Comparison of ENCODE assay signal across 35 cellular contexts in the genomic region with DNA sequence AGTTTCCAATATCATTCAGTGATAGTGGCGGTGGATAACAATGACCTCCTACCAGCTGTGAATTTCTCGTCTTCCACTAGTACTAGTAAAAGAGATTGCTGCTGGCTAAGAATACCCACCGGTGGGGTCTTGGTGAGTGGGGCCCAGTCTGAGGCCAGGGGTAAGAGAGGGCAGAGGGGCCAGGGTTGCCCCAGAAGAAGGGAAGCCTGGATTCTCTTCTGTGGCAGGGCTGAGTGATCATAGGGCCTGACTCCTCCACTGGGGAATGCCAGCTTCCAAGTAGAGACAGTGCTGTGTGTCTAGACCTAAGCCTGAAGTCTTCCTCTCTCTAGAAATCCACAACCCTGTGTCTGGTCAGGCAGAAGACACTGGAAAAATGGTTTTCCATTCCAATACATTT. TPM values are rescaled to one million over a fixed set of nuclear protein-coding genes. Genes with fewer than 3 reads are reported as not detected.
"Had no signal": no experiment of that assay in that cellular context is flagged by ENCODE, and none has a peak within 500 bp of the region (broad histone marks: within the 10 kb centered on the region; RNA-seq: fewer than 3 reads in every experiment).

No MANE protein-coding gene starts in this region.

- H3K4me1 ChIP-seq: adrenal gland, body of pancreas, breast epithelium had no signal

- ATAC-seq: activated CD8-positive, alpha-beta T cell treated with anti-CD3 and anti-CD28 coated beads for 36 hours; activated naive CD4-positive, alpha-beta T cell treated with anti-CD3 and anti-CD28 coated beads, Interleukin-2, amount 50 U/mL, for 72 hours; activated T-cell treated with anti-CD3 and anti-CD28 coated beads, Interleukin-2, amount 50 U/mL, for 4 hours; activated T-cell treated with anti-CD3 and anti-CD28 coated beads, Interleukin-2, amount 50 U/mL, for 72 hours; activated T-helper 17 cell treated with anti-CD3 and anti-CD28 coated beads, Interleukin-2, amount 50 U/mL, for 72 hours; body of pancreas had no signal

- H3K4me3 ChIP-seq: adrenal gland, body of pancreas, breast epithelium had no signal

- H3K9me3 ChIP-seq: adrenal gland, body of pancreas, breast epithelium had no signal

- H3K27ac ChIP-seq: adrenal gland, body of pancreas, brain microvascular endothelial cell, breast epithelium, VCaP had no signal

- H3K36me3 ChIP-seq: adrenal gland, brain microvascular endothelial cell, breast epithelium had no signal

- DNase-seq: activated B cell treated with CpG ODN at 0.5 μM for 24 hours; activated CD4-positive, alpha-beta memory T cell treated with anti-CD3 and anti-CD28 coated beads for 36 hours; activated CD4-positive, alpha-beta T cell treated with anti-CD3 and anti-CD28 coated beads for 4 hours; activated CD4-positive, alpha-beta T cell treated with anti-CD3 and anti-CD28 coated beads, Interleukin-2, amount 10 ng/mL, durations not matched to agents 24 days and 14 days; activated CD4-positive, alpha-beta T cell treated with anti-CD3 and anti-CD28 coated beads, Interleukin-2, amount 50 U/mL, for 1 hour; activated CD4-positive, alpha-beta T cell treated with anti-CD3 and anti-CD28 coated beads, Interleukin-2, amount 50 U/mL, for 4 hours; activated CD4-positive, CD25-positive, alpha-beta regulatory T cell treated with anti-CD3 and anti-CD28 coated beads, Interleukin-2, amount 50 U/mL, for 72 hours; activated CD8-positive, alpha-beta memory T cell treated with anti-CD3 and anti-CD28 coated beads, Interleukin-2, amount 50 U/mL, for 4 hours; activated CD8-positive, alpha-beta T cell treated with anti-CD3 and anti-CD28 coated beads for 36 hours; activated effector memory CD4-positive, alpha-beta T cell treated with anti-CD3 and anti-CD28 coated beads, Interleukin-2, amount 50 U/mL, for 16 hours; activated gamma-delta T cell treated with Interleukin-2 at 50 U/mL for 16 hours; activated naive CD4-positive, alpha-beta T cell; activated naive CD4-positive, alpha-beta T cell treated with anti-CD3 and anti-CD28 coated beads for 36 hours; activated naive CD4-positive, alpha-beta T cell treated with anti-CD3 and anti-CD28 coated beads, Interleukin-2, amount 50 U/mL, for 16 hours; activated naive CD8-positive, alpha-beta T cell treated with anti-CD3 and anti-CD28 coated beads for 36 hours; activated T-cell treated with anti-CD3 and anti-CD28 coated beads for 4 hours; activated T-cell treated with anti-CD3 and anti-CD28 coated beads, Interleukin-2, amount 50 U/mL, for 1 hour; activated T-cell treated with anti-CD3 and anti-CD28 coated beads, Interleukin-2, amount 50 U/mL, for 4 hours; activated T-cell treated with anti-CD3 and anti-CD28 coated beads, Interleukin-2, amount 50 U/mL, for 72 hours; adrenal gland; amniotic stem cell; aorta; body of pancreas; brain microvascular endothelial cell; central memory CD4-positive, alpha-beta T cell; T-helper 1 cell; T-helper 2 cell; T-helper 9 cell had no signal

- H3K27me3 ChIP-seq: adrenal gland, body of pancreas, brain microvascular endothelial cell, breast epithelium had no signal

RNA-seq across cellular contexts. Expression of gene ZDHHC22, which starts 34.3 kb away (rescaled TPM):
- total RNA-seq: activated B cell treated with CpG ODN at 0.5 μM for 24 hours; activated CD4-positive, alpha-beta memory T cell treated with anti-CD3 and anti-CD28 coated beads for 36 hours; activated CD4-positive, alpha-beta T cell treated with anti-CD3 and anti-CD28 coated beads, Interleukin-2, amount 10 ng/mL, durations not matched to agents 24 days and 14 days; activated CD8-positive, alpha-beta memory T cell treated with anti-CD3 and anti-CD28 coated beads for 36 hours; activated CD8-positive, alpha-beta T cell treated with anti-CD3 and anti-CD28 coated beads for 36 hours; activated naive CD4-positive, alpha-beta T cell treated with anti-CD3 and anti-CD28 coated beads for 36 hours; activated naive CD4-positive, alpha-beta T cell treated with anti-CD3 and anti-CD28 coated beads, Interleukin-2, amount 50 U/mL, for 72 hours; activated naive CD8-positive, alpha-beta T cell treated with anti-CD3 and anti-CD28 coated beads for 36 hours; activated T-cell treated with anti-CD3 and anti-CD28 coated beads, Interleukin-2, amount 50 U/mL, for 4 hours; activated T-cell treated with anti-CD3 and anti-CD28 coated beads, Interleukin-2, amount 50 U/mL, for 72 hours; activated T-helper 1 cell treated with anti-CD3 and anti-CD28 coated beads, Interleukin-12 subunit alpha, Interleukin-12 subunit beta, Interleukin-2, Interleukin-4 antibody, amounts not matched to agents 30 ng/mL and 10 ng/mL and 1 ng/mL, durations not matched to agents 14 hours and 24 hours and 36 hours; activated T-helper 17 cell treated with anti-CD3 and anti-CD28 coated beads, Interleukin-2, amount 50 U/mL, for 72 hours; aorta; body of pancreas; breast epithelium; cardiac septum had no signal
- polyA plus RNA-seq: aorta had no signal
